ENCODE assay signal across 9 cellular contexts in genomic region chr11:62547691-62548281, GRCh38.
DNase-seq lines count a peak whose midpoint lies in the region; ATAC-seq and TF ChIP-seq lines count a peak whose summit lies in the region.
"Had no signal": no experiment of that assay in that cellular context is flagged by ENCODE, and none has a peak within 500 bp of the region (broad histone marks: within the 10 kb centered on the region; RNA-seq: fewer than 3 reads in every experiment).

No MANE protein-coding gene starts in this region.

- H3K9ac ChIP-seq in subcutaneous abdominal adipose tissue (ENCODE audit: low read length in 5 of 5) = peak overlapping the region; percentile 38 to 84 (median 54)
- H3K9ac ChIP-seq: BLaER1 had no signal

- H3K4me3 ChIP-seq in brain microvascular endothelial cell (ENCODE audit: low read depth, low read length) (peak overlapping the region; percentile 90), subcutaneous abdominal adipose tissue (ENCODE audit: low read depth in 1 of 5, low read length in 5 of 5) (peak overlapping the region; percentile 66 to 100 (median 85))
- H3K4me3 ChIP-seq: BLaER1 had no signal

- no peaks in the 10 kb centered on the region for H3K36me3 ChIP-seq in brain microvascular endothelial cell (replicated peaks)
- H3K36me3 ChIP-seq in subcutaneous abdominal adipose tissue (ENCODE audit: control insufficient read depth in 5 of 5, insufficient read depth in 5 of 5, low read length in 5 of 5) = no peaks in the 10 kb centered on the region
- H3K36me3 ChIP-seq: BLaER1 had no signal

- peaks cover 5 to 83% (median 58%) of the 10 kb centered on the region in 5 donors for H3K4me1 ChIP-seq in subcutaneous abdominal adipose tissue (ENCODE audit: control insufficient read depth in 5 of 5, insufficient read depth in 5 of 5, low read length in 5 of 5)

- ATAC-seq in GM21367 (IDR thresholded peaks at IDR 0.05; ENCODE audit: unreplicated experiment) (no peak), HG02973 (IDR thresholded peaks at IDR 0.05; ENCODE audit: unreplicated experiment) (no peak)

- no peaks in the 10 kb centered on the region for H3K9me3 ChIP-seq in subcutaneous abdominal adipose tissue (ENCODE audit: control insufficient read depth in 5 of 5, low read length in 5 of 5)
- H3K9me3 ChIP-seq: BLaER1 had no signal

- H3K27ac ChIP-seq in brain microvascular endothelial cell (no peak overlapping the region), subcutaneous abdominal adipose tissue (ENCODE audit: low read depth, low read length) (peak overlapping the region; percentile 100)
- H3K27ac ChIP-seq: BLaER1 had no signal

- TF ChIP-seq CTCF in brain microvascular endothelial cell (IDR thresholded peaks at IDR 0.05; ENCODE audit: low read depth, low read length, missing control alignments) = no peak

- in situ Hi-C loops in brain microvascular endothelial cell (cut with HindIII; ENCODE audit: low pct_ligation_motif_present, low sequenced_read_pairs) = no loop called here

- H3K27me3 ChIP-seq in brain microvascular endothelial cell (replicated peaks) = no peaks in the 10 kb centered on the region
- no peaks in the 10 kb centered on the region for H3K27me3 ChIP-seq in subcutaneous abdominal adipose tissue (ENCODE audit: control insufficient read depth in 5 of 5, insufficient read depth in 4 of 5, low read length in 5 of 5)

- DNase-seq in NCI-H2227 (lab: John Stamatoyannopoulos, UW; ENCODE audit: unreplicated experiment) (peak; percentile 21), NCI-H2227 treated with DMSO at 0.1 percent for 48 hours (lab: John Stamatoyannopoulos, UW) (no peak), brain microvascular endothelial cell (no peak), kidney glomerular epithelial cell (lab: John Stamatoyannopoulos, UW) (peak; percentile 58)
- DNase-seq in activated CD4-positive, CD25-positive, alpha-beta regulatory T cell (lab: John Stamatoyannopoulos, UW) = no peak

Comparison
In these comparisons a context has a peak if more than half of its experiments do, and no peak if none do; other contexts are left out.
1. DNase-seq: peak in NCI-H2227 (single experiment) and kidney glomerular epithelial cell (single experiment); none in NCI-H2227 treated with DMSO at 0.1 percent for 48 hours (single experiment), brain microvascular endothelial cell (single experiment) and activated CD4-positive, CD25-positive, alpha-beta regulatory T cell (0 of 4).